Comparison of ENCODE assay signal across 1 cellular context in genomic region chr5:65819215-65819904, GRCh38.
TF ChIP-seq lines count a peak whose summit lies in the region.

No MANE protein-coding gene starts in this region.

TF ChIP-seq in SK-N-SH, 30 proteins besides CTCF, POLR2A, EP300 and RAD21 (continued from another document):
- TF ChIP-seq RXRA (IDR thresholded peaks at IDR 0.05; ENCODE audit: borderline replicate concordance, low read depth) (no peak), ELF1 (IDR thresholded peaks at IDR 0.05) (no peak), NFIC (IDR thresholded peaks at IDR 0.05; ENCODE audit: borderline replicate concordance) (no peak), IRF3 (IDR thresholded peaks at IDR 0.05; ENCODE audit: low read depth, low read length) (no peak), PBX3 (IDR thresholded peaks at IDR 0.05) (no peak), SIN3A (IDR thresholded peaks at IDR 0.05; ENCODE audit: borderline replicate concordance, low read depth, low read length) (no peak), REST (IDR thresholded peaks at IDR 0.05; ENCODE audit: low read depth, low read length) (no peak), FOXJ3 (CRISPR knock-in tag; IDR thresholded peaks at IDR 0.05) (no peak), TAF1 (IDR thresholded peaks at IDR 0.05; ENCODE audit: borderline replicate concordance, low read depth, low read length) (no peak), USF1 (IDR thresholded peaks at IDR 0.05; ENCODE audit: borderline replicate concordance, low read depth) (no peak), USF2 (IDR thresholded peaks at IDR 0.05; ENCODE audit: borderline replicate concordance, low read depth, low read length) (no peak)
